Comparison of ENCODE assay signal across 10 cellular contexts in genomic region chr5:7396169-7397004, GRCh38. TPM values are rescaled to one million over a fixed set of nuclear protein-coding genes. Genes with fewer than 3 reads are reported as not detected.
A peak's percentile ranks its signal among the peaks of the same experiment; 100 is the strongest.
DNase-seq lines count a peak whose midpoint lies in the region; ATAC-seq and TF ChIP-seq lines count a peak whose summit lies in the region.
"Had no signal": no experiment of that assay in that cellular context is flagged by ENCODE, and none has a peak within 500 bp of the region (broad histone marks: within the 10 kb centered on the region; RNA-seq: fewer than 3 reads in every experiment).

No MANE protein-coding gene starts in this region.

- H4K20me1 ChIP-seq in GM23338 (replicated peaks; ENCODE audit: insufficient read depth), result 0 out of 2 replicates have a peak, but pooled peaks cover under 1% of the 10 kb centered on the region

- H3K9me3 ChIP-seq in Peyer's patch (no peaks in the 10 kb centered on the region), right atrium auricular region (no peaks in the 10 kb centered on the region), sigmoid colon (no peaks in the 10 kb centered on the region)

- H3K4me1 ChIP-seq in GM23338 (ENCODE audit: insufficient read depth) (peaks cover 51% of the 10 kb centered on the region), Peyer's patch (peaks cover 0 to 22% (median 0%) of the 10 kb centered on the region in 4 donors), right atrium auricular region (peaks cover 0 to 18% of the 10 kb centered on the region in 2 donors), sigmoid colon (peaks cover 0 to 18% (median 11%) of the 10 kb centered on the region in 4 donors)

- TF ChIP-seq CTCF in GM23338 (conservative IDR thresholded peaks at IDR 0.05; ENCODE audit: low read depth in 2 of 2), result 0 out of 4 replicates have a peak, but pooled peaks of 1 of the 2 experiments have one; percentile 3
- no peak for TF ChIP-seq CTCF in Peyer's patch (IDR thresholded peaks at IDR 0.05)
- no peak for TF ChIP-seq CTCF in right atrium auricular region (IDR thresholded peaks at IDR 0.05)
- TF ChIP-seq CTCF in sigmoid colon (IDR thresholded peaks at IDR 0.05), result no peak

- 1 to 2% methylated on average over 95 of the region's 95 CpGs for WGBS in sigmoid colon, 2 donors

- H3K27me3 Mint-ChIP-seq in GM23338 (ENCODE audit: insufficient read depth, low read depth, poor library complexity), result peaks cover 21% of the 10 kb centered on the region

- no peaks in the 10 kb centered on the region; the same call in 2 of the 3 replicates for H3K36me3 Mint-ChIP-seq in GM23338 (ENCODE audit: low read depth)

- TF ChIP-seq POLR2A in Peyer's patch (IDR thresholded peaks at IDR 0.05) (no peak), sigmoid colon (IDR thresholded peaks at IDR 0.05) (no peak)

- intact Hi-C loops in sigmoid colon (cut with DNase I), result loop anchor here (1.0 to 10.0 kb wide), 4 partner anchors 181 to 420 kb away; no protein-coding TSS in a partner anchor

- DNase-seq in GM23338 (ENCODE audit: low spot score) (peak; percentile 47), Peyer's patch (peak in 1 of 3 donors; percentile 56), right atrium auricular region (ENCODE audit: low spot score) (no peak), sigmoid colon (no peak), HuH-7.5 (ENCODE audit: low spot score) (no peak), hepatic stellate cell (ENCODE audit: low spot score) (no peak), substantia nigra (lab: John Stamatoyannopoulos, UW) (no peak), NCI-H2107 (lab: John Stamatoyannopoulos, UW) (no peak)

- peak overlapping the region; percentile 57; the same call in 1 of the 2 replicates for H3K27ac ChIP-seq in GM23338 (ENCODE audit: low read depth)
- H3K27ac ChIP-seq in Peyer's patch, result peak overlapping the region in 2 of 4 donors; percentile 25 to 39
- H3K27ac ChIP-seq in right atrium auricular region, result no peak overlapping the region
- H3K27ac ChIP-seq in sigmoid colon, result peak overlapping the region; percentile 68 to 78 (median 72)
- no peak overlapping the region for H3K27ac ChIP-seq in substantia nigra (ENCODE audit: low read depth, low read length, poor library complexity, severe bottlenecking)

- H3K4me3 ChIP-seq in GM23338 (peak overlapping the region; percentile 95), Peyer's patch (peak overlapping the region; percentile 21 to 61 (median 40)), right atrium auricular region (peak overlapping the region; percentile 32 to 51), sigmoid colon (peak overlapping the region; percentile 48 to 70 (median 60))

- H3K4me1 Mint-ChIP-seq in GM23338, result peaks cover 63% of the 10 kb centered on the region

- H3K9me2 ChIP-seq in GM23338 (ENCODE audit: insufficient read depth), result no peaks in the 10 kb centered on the region

- peak overlapping the region; percentile 81 for H3K4me2 ChIP-seq in GM23338

- no peaks in the 10 kb centered on the region for H3K27me3 ChIP-seq in GM23338 (ENCODE audit: insufficient read depth)
- H3K27me3 ChIP-seq in Peyer's patch, result peaks cover 0 to 15% of the 10 kb centered on the region in 2 donors
- peaks cover 3% of the 10 kb centered on the region in 2 donors for H3K27me3 ChIP-seq in right atrium auricular region
- H3K27me3 ChIP-seq in sigmoid colon, result peaks cover 0 to 3% (median 0%) of the 10 kb centered on the region in 3 donors

- H3F3A ChIP-seq in GM23338 (replicated peaks; ENCODE audit: low read depth), result no peaks in the 10 kb centered on the region

- peak overlapping the region; percentile 87 for H3K4me3 Mint-ChIP-seq in GM23338

- ATAC-seq in GM23338, result peak; percentile 11

- H3K36me3 ChIP-seq in GM23338 (ENCODE audit: insufficient read depth) (no peaks in the 10 kb centered on the region; the same call in 1 of the 2 replicates), Peyer's patch (no peaks in the 10 kb centered on the region), right atrium auricular region (no peaks in the 10 kb centered on the region), sigmoid colon (no peaks in the 10 kb centered on the region)

- H3K27ac Mint-ChIP-seq in GM23338, result no peak overlapping the region

- TF ChIP-seq EP300 in sigmoid colon (IDR thresholded peaks at IDR 0.05), result no peak

- H3K79me2 ChIP-seq in GM23338 (replicated peaks; ENCODE audit: insufficient read depth), result peaks cover 71% of the 10 kb centered on the region

- no peak overlapping the region for H2AFZ ChIP-seq in GM23338

- H3K9me3 Mint-ChIP-seq in GM23338, result no peaks in the 10 kb centered on the region

TF ChIP-seq in GM23338, 12 proteins besides CTCF, POLR2A, EP300 and RAD21 (continues in another document):
- TF ChIP-seq ZNF462 (CRISPR knock-in tag; IDR thresholded peaks at IDR 0.05), result no peak
- no peak for TF ChIP-seq NANOG (IDR thresholded peaks at IDR 0.05; ENCODE audit: borderline replicate concordance)
- TF ChIP-seq JUNB (IDR thresholded peaks at IDR 0.05; ENCODE audit: unreplicated experiment), result no peak
- no peak for TF ChIP-seq CREB1 (CRISPR knock-in tag; IDR thresholded peaks at IDR 0.05; ENCODE audit: low read depth)
- no peak for TF ChIP-seq ZNF331 (CRISPR knock-in tag; IDR thresholded peaks at IDR 0.05; ENCODE audit: low read depth)
- TF ChIP-seq EZH2 (IDR thresholded peaks at IDR 0.05; ENCODE audit: low read depth, unreplicated experiment), result no peak
- TF ChIP-seq STAT1 (IDR thresholded peaks at IDR 0.05; ENCODE audit: unreplicated experiment), result no peak

RNA-seq across cellular contexts. Expression of gene ADCY2, which starts 0.4 kb away (rescaled TPM):
- total RNA-seq in GM23338 (2014; rRNA removed; shearing (Covaris generic)), result 49.3 and 74.9 TPM in 2 replicates
- 20.0 and 23.8 TPM in 2 replicates for polyA plus RNA-seq in GM23338 (2016; fragmentation: Nextera tagmentation; extraction: Ambion mirVana)
- 10 to 100 TPM in 1 of 4 donors, 1 to 10 TPM in 2, under 1 TPM in 1; 0.53 to 12.4 (median 5.1) TPM for total RNA-seq in Peyer's patch
- total RNA-seq in right atrium auricular region, result 1 to 10 TPM in 1 of 2 donors, not detected in 1; 3.3 TPM
- 1 to 10 TPM; 4.3 to 9.5 (median 5.1) TPM for total RNA-seq in sigmoid colon
- 1 to 10 TPM in 1 of 3 donors, under 1 TPM in 2; 0.69 to 7.2 (median 0.90) TPM for polyA plus RNA-seq in sigmoid colon
- total RNA-seq: M059J, myocyte had no signal

Comparison
In these comparisons a context has a peak if more than half of its experiments do, and no peak if none do; other contexts are left out.
1. H3K27ac ChIP-seq: peak in GM23338 (single experiment) and sigmoid colon (4 of 4); none in right atrium auricular region (0 of 2) and substantia nigra (single experiment).
2. H3K4me3 ChIP-seq: peak in every context shown above with its lines; median percentile 95 in GM23338; 60 in sigmoid colon; 42 in right atrium auricular region; 40 in Peyer's patch.